ENCODE assay signal across 1 cellular context in genomic region chr10:79241990-79242619, GRCh38.
TF ChIP-seq lines count a peak whose summit lies in the region.

No MANE protein-coding gene starts in this region.

TF ChIP-seq in GM12878, 131 proteins besides CTCF, POLR2A, EP300 and RAD21 (continued from another document):
- TF ChIP-seq BACH1 (IDR thresholded peaks at IDR 0.05; ENCODE audit: borderline replicate concordance) (peak; percentile 51; the same call in 1 of the 2 replicates), LARP7 (IDR thresholded peaks at IDR 0.05) (0 out of 2 replicates have a peak, but pooled peaks have one; percentile 30)
- TF ChIP-seq, protein P1, sequence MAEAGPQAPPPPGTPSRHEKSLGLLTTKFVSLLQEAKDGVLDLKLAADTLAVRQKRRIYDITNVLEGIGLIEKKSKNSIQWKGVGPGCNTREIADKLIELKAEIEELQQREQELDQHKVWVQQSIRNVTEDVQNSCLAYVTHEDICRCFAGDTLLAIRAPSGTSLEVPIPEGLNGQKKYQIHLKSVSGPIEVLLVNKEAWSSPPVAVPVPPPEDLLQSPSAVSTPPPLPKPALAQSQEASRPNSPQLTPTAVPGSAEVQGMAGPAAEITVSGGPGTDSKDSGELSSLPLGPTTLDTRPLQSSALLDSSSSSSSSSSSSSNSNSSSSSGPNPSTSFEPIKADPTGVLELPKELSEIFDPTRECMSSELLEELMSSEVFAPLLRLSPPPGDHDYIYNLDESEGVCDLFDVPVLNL (IDR thresholded peaks at IDR 0.05; ENCODE audit: low read depth, low read length): no peak
TF ChIP-seq in GM12878: peak in this region for 21.
